In the genomic region with DNA sequence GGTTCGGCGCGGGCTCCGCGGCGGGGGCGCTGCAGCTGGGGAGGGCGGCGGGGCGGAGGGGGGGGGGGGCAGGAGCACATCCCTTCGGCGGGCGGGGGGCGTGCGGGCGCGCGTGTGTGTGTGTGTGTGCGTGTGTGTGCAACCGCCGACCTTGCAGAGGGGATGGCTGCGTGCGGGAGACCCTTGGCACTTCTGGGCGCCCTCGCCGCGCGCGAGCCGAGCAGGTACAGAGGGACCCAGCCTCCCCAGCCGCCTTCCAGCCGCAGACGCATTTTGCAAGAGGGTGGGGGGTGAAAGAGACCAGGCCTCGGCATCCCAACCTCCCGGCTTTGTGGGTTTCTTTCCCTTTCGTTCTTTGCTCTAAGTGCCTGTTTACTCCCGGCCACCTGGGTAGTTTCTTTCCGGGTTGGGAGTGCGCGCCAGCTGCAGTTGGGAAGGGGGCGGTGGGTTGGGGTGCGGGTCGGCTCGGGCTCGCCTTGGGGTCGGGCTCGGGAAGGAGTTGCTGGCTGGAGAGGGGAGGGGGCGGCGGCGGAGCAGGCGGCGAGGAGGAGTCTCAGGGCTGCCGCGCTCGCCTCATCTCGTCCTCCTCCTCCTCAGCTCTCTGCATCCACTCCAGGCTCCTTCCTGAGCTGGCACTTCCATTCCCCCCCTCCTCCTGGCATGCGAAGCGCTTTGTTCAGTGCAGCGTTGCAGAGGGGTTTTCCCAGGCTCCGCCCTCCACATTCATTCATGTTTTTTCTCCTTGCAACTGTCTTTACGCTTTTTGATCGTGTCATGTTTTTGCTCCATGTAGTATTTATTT, we compare ENCODE assay signal across 8 cellular contexts. TPM values are rescaled to one million over a fixed set of nuclear protein-coding genes. Genes with fewer than 3 reads are reported as not detected.
DNase-seq lines count a peak whose midpoint lies in the region; ATAC-seq and TF ChIP-seq lines count a peak whose summit lies in the region.

No MANE protein-coding gene starts in this region.

- peaks cover 48% of the 10 kb centered on the region for H3K36me3 Mint-ChIP-seq in activated naive CD4-positive, alpha-beta T cell treated with anti-CD3 and anti-CD28 coated beads for 36 hours (ENCODE audit: low read depth)

- no peak overlapping the region for H4K91ac ChIP-seq in neuronal stem cell (ENCODE audit: low read depth, low read length, poor library complexity)

- H3K4me3 ChIP-seq in DND-41 (ENCODE audit: low read depth in 1 of 2, low read length in 2 of 2) (peak overlapping the region; percentile 35 to 69; a peak in 3 of 4 replicates), gastroesophageal sphincter (peak overlapping the region; percentile 89), neuronal stem cell (ENCODE audit: low read length in 2 of 2) (peak overlapping the region; percentile 57 to 99)

- no peak for TF ChIP-seq POLR2A in gastroesophageal sphincter (IDR thresholded peaks at IDR 0.05)

- no peak overlapping the region for H2BK12ac ChIP-seq in neuronal stem cell (ENCODE audit: low read length)

- no peak overlapping the region for H4K8ac ChIP-seq in neuronal stem cell (ENCODE audit: low read depth, low read length)

- ATAC-seq in DND-41 (ENCODE audit: insufficient read depth, low read depth) (peak; percentile 21), gastroesophageal sphincter (no peak), GM19455 (IDR thresholded peaks at IDR 0.05; ENCODE audit: unreplicated experiment) (no peak)

- peak overlapping the region; percentile 71 for H2AFZ ChIP-seq in DND-41 (ENCODE audit: low read depth, low read length)
- peak overlapping the region; percentile 87 for H2AFZ ChIP-seq in neuronal stem cell (ENCODE audit: low read length)

- H2BK5ac ChIP-seq in neuronal stem cell (ENCODE audit: low read length), result peak overlapping the region; percentile 99

- H3K4me1 Mint-ChIP-seq in activated naive CD4-positive, alpha-beta T cell treated with anti-CD3 and anti-CD28 coated beads for 36 hours (ENCODE audit: low read depth), result peaks cover 55% of the 10 kb centered on the region

- peak overlapping the region; percentile 95 for H2BK15ac ChIP-seq in neuronal stem cell (ENCODE audit: low read length)

- H3K4ac ChIP-seq in neuronal stem cell (ENCODE audit: low read length), result peak overlapping the region; percentile 84

- peaks cover 36% of the 10 kb centered on the region for H3K4me1 ChIP-seq in DND-41 (ENCODE audit: insufficient read depth, low read length)
- H3K4me1 ChIP-seq in gastroesophageal sphincter, result peaks cover 0 to 40% (median 12%) of the 10 kb centered on the region in 3 donors
- H3K4me1 ChIP-seq in neuronal stem cell (ENCODE audit: control insufficient read depth in 2 of 2, insufficient read depth in 1 of 2, low read depth in 1 of 2, low read length in 2 of 2), result peaks cover 6 to 16% of the 10 kb centered on the region in 2 donors

- H3K4me2 ChIP-seq in DND-41 (ENCODE audit: insufficient read depth, low read length) (peak overlapping the region; percentile 96), neuronal stem cell (ENCODE audit: insufficient read depth, low read length, poor library complexity, severe bottlenecking) (peak overlapping the region; percentile 80)

- peak overlapping the region; percentile 96 for H3K27ac Mint-ChIP-seq in activated naive CD4-positive, alpha-beta T cell treated with anti-CD3 and anti-CD28 coated beads for 36 hours

- H3K79me2 ChIP-seq in DND-41 (ENCODE audit: insufficient read depth, low read length), result no peaks in the 10 kb centered on the region

- TF ChIP-seq CTCF in DND-41 (IDR thresholded peaks at IDR 0.05; ENCODE audit: borderline replicate concordance, extremely low read depth, low read length, poor library complexity, severe bottlenecking), result no peak
- no peak for TF ChIP-seq CTCF in RWPE1 (conservative IDR thresholded peaks at IDR 0.05; ENCODE audit: low read depth)
- TF ChIP-seq CTCF in gastroesophageal sphincter (IDR thresholded peaks at IDR 0.05), result peak in 1 of 4 experiments; percentile 18

- peaks cover 3% of the 10 kb centered on the region for H3K79me1 ChIP-seq in neuronal stem cell (ENCODE audit: low read depth, low read length)

- peak overlapping the region; percentile 51 for H3K9ac ChIP-seq in DND-41 (ENCODE audit: low read depth, low read length)
- peak overlapping the region; percentile 98 for H3K9ac ChIP-seq in neuronal stem cell (ENCODE audit: low read depth, low read length, poor library complexity)

- H4K20me1 ChIP-seq in DND-41 (ENCODE audit: insufficient read depth, low read length), result peaks cover 21% of the 10 kb centered on the region

- H3K9me3 Mint-ChIP-seq in activated naive CD4-positive, alpha-beta T cell treated with anti-CD3 and anti-CD28 coated beads for 36 hours, result peaks cover 7% of the 10 kb centered on the region

- H2BK120ac ChIP-seq in neuronal stem cell (ENCODE audit: low read depth, low read length), result peak overlapping the region; percentile 56

- H3K27me3 ChIP-seq in DND-41 (ENCODE audit: insufficient read depth, low read length, poor library complexity) (peaks cover 29% of the 10 kb centered on the region), gastroesophageal sphincter (no peaks in the 10 kb centered on the region), neuronal stem cell (ENCODE audit: control insufficient read depth in 3 of 3, insufficient read depth in 3 of 3, low read depth in 1 of 3, low read length in 3 of 3) (no peaks in the 10 kb centered on the region)

- peak overlapping the region; percentile 90 for H3K23ac ChIP-seq in neuronal stem cell (ENCODE audit: low read depth, low read length, poor library complexity)

- H3K27ac ChIP-seq in DND-41 (ENCODE audit: low read length), result no peak overlapping the region
- peak overlapping the region; percentile 98 for H3K27ac ChIP-seq in RWPE1
- H3K27ac ChIP-seq in gastroesophageal sphincter, result peak overlapping the region; percentile 65 to 100 (median 94)
- peak overlapping the region; percentile 97 for H3K27ac ChIP-seq in neuronal stem cell (replicated peaks; ENCODE audit: low read length)
- H3K27ac ChIP-seq in substantia nigra (ENCODE audit: low read depth, low read length, poor library complexity, severe bottlenecking), result peak overlapping the region; percentile 74

- TF ChIP-seq EP300 in Ishikawa (IDR thresholded peaks at IDR 0.05; ENCODE audit: borderline replicate concordance) (no peak), gastroesophageal sphincter (IDR thresholded peaks at IDR 0.05) (no peak)

- peak overlapping the region; percentile 99 for H3K18ac ChIP-seq in neuronal stem cell (ENCODE audit: low read length)

- H3K9me3 ChIP-seq in DND-41 (ENCODE audit: insufficient read depth, low read length, severe bottlenecking) (no peaks in the 10 kb centered on the region), gastroesophageal sphincter (no peaks in the 10 kb centered on the region), neuronal stem cell (replicated peaks in 1 of 2; ENCODE audit: control insufficient read depth in 2 of 2, insufficient read depth in 1 of 2, low read depth in 1 of 2, low read length in 2 of 2) (peaks cover 4 to 13% of the 10 kb centered on the region in 2 donors)

- no peaks in the 10 kb centered on the region for H3K27me3 Mint-ChIP-seq in activated naive CD4-positive, alpha-beta T cell treated with anti-CD3 and anti-CD28 coated beads for 36 hours (ENCODE audit: low read depth)

- H3K36me3 ChIP-seq in DND-41 (ENCODE audit: insufficient read depth, low read length) (peaks cover 3% of the 10 kb centered on the region; the same call in 1 of the 2 replicates), gastroesophageal sphincter (peaks cover 0 to 22% of the 10 kb centered on the region in 2 donors), neuronal stem cell (replicated peaks in 1 of 2; ENCODE audit: control insufficient read depth in 2 of 2, insufficient read depth in 2 of 2, low read length in 2 of 2) (peaks cover 8 to 32% of the 10 kb centered on the region in 2 donors)

- H2AK5ac ChIP-seq in neuronal stem cell (ENCODE audit: low read depth, low read length), result peak overlapping the region; percentile 96

- POLR2A ChIA-PET in RWPE1 (lab: Yijun Ruan, JAX; ENCODE audit: low non-redundant PET), result interaction anchor here (0.6 to 1.2 kb wide), 4 partner anchors 11 to 242 kb away, joined by 3 to 13 read pairs (median 8); no protein-coding TSS in a partner anchor

- intact Hi-C loops in activated naive CD4-positive, alpha-beta T cell treated with anti-CD3 and anti-CD28 coated beads for 36 hours (cut with micrococcal nuclease), result loop anchor here (1.0 kb wide), 4 partner anchors 40 to 226 kb away; no protein-coding TSS in a partner anchor

- WGBS in gastroesophageal sphincter (ENCODE audit: low coverage in 1 of 2), 2 donors, result 0% methylated on average over 3 to 8 of the region's 62 CpGs
- WGBS in neuronal stem cell (ENCODE audit: extremely low coverage in 2 of 2, insufficient read length in 2 of 2, insufficient replicate concordance in 1 of 2), 2 donors, result no CpG with 5 or more reads among the region's 62 CpGs

- DNase-seq in DND-41 (peak; percentile 57), RWPE1 (ENCODE audit: low spot score) (peak; percentile 63), neuronal stem cell (ENCODE audit: low spot score) (peak; percentile 82), substantia nigra (lab: John Stamatoyannopoulos, UW) (peak in 46 of 49 donors; percentile 4 to 79 (median 46))
- DNase-seq in activated naive CD4-positive, alpha-beta T cell treated with anti-CD3 and anti-CD28 coated beads for 36 hours, result peak; percentile 94

- peak overlapping the region; percentile 87 for H3K14ac ChIP-seq in neuronal stem cell (ENCODE audit: low read length)

- H3K4me3 Mint-ChIP-seq in activated naive CD4-positive, alpha-beta T cell treated with anti-CD3 and anti-CD28 coated beads for 36 hours, result peak overlapping the region; percentile 96

- CTCF ChIA-PET in RWPE1 (lab: Yijun Ruan, JAX), result interaction anchor here (1.4 kb wide), 1 partner anchor 22 kb away, joined by 3 read pairs; no protein-coding TSS in a partner anchor
- CTCF ChIA-PET in activated naive CD4-positive, alpha-beta T cell treated with anti-CD3 and anti-CD28 coated beads for 36 hours (lab: Charles Lee), result interaction anchor here (1.8 to 2.0 kb wide), 2 partner anchors 221 to 309 kb away, joined by 4 to 6 read pairs; no protein-coding TSS in a partner anchor

- TF ChIP-seq RAD21 in Ishikawa (IDR thresholded peaks at IDR 0.05; ENCODE audit: low read depth), result no peak

TF ChIP-seq in Ishikawa, 13 proteins besides CTCF, POLR2A, EP300 and RAD21:
- TF ChIP-seq ZBTB7A (IDR thresholded peaks at IDR 0.05; ENCODE audit: low read depth) (peak; percentile 70; the same call in 1 of the 2 replicates), YY1 (IDR thresholded peaks at IDR 0.05; ENCODE audit: low read depth) (no peak)

RNA-seq across cellular contexts. Expression of a gene that starts 0.7 kb away (rescaled TPM):
- total RNA-seq in activated naive CD4-positive, alpha-beta T cell treated with anti-CD3 and anti-CD28 coated beads for 36 hours, result 10 to 100 TPM; 43.6 to 47.9 TPM
- total RNA-seq in gastroesophageal sphincter, result 10 to 100 TPM; 15.2 to 26.9 (median 17.6) TPM
- 14.1 TPM for polyA plus RNA-seq in neuronal stem cell (2013, experiment 1 of 2)
- 12.9 TPM for polyA plus RNA-seq in neuronal stem cell (2013, experiment 2 of 2)
